In the genomic region with DNA sequence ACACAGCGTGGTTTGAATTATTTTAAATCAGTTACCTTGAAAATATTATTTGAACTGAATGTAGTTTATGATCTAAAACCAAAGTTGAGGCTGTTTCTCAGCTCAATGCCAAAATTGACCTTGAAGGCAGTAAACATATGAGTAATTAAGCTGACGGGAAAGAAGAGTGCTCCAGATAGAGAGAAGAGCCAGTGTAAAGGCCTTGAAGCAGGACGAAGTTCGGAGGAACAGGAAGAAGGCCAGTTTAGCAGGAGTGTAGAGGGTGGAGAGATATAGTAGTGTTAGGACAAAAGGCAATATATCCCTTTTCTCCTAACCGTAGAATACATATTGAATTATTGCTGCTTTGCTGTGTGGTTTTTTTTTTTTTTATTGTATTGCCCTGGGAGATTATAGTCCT, we compare ENCODE assay signal across 12 cellular contexts.
DNase-seq lines count a peak whose midpoint lies in the region; ATAC-seq and TF ChIP-seq lines count a peak whose summit lies in the region.
"Had no signal": no experiment of that assay in that cellular context is flagged by ENCODE, and none has a peak within 500 bp of the region (broad histone marks: within the 10 kb centered on the region; RNA-seq: fewer than 3 reads in every experiment).

No MANE protein-coding gene starts in this region.

- H3K9me3 ChIP-seq in PC-3 (ENCODE audit: low read length) (no peaks in the 10 kb centered on the region), body of pancreas (no peaks in the 10 kb centered on the region), left lung (no peaks in the 10 kb centered on the region), spleen (no peaks in the 10 kb centered on the region)

- no peak overlapping the region for H3K27ac Mint-ChIP-seq in activated T-helper 1 cell treated with anti-CD3 and anti-CD28 coated beads, Interleukin-12 subunit alpha, Interleukin-12 subunit beta, Interleukin-2, Interleukin-4 antibody, amounts not matched to agents 30 ng/mL and 10 ng/mL and 1 ng/mL, durations not matched to agents 14 hours and 24 hours and 36 hours
- H3K27ac Mint-ChIP-seq: CD8-positive, alpha-beta memory T cell; GM23338 had no signal

- H3K27me3 ChIP-seq in PC-3 (ENCODE audit: low read length) = no peaks in the 10 kb centered on the region
- no peaks in the 10 kb centered on the region for H3K27me3 ChIP-seq in body of pancreas
- no peaks in the 10 kb centered on the region for H3K27me3 ChIP-seq in left lung
- no peaks in the 10 kb centered on the region for H3K27me3 ChIP-seq in spleen (replicated peaks in 1 of 7)

- peaks cover 25% of the 10 kb centered on the region for H3K36me3 Mint-ChIP-seq in activated T-helper 1 cell treated with anti-CD3 and anti-CD28 coated beads, Interleukin-12 subunit alpha, Interleukin-12 subunit beta, Interleukin-2, Interleukin-4 antibody, amounts not matched to agents 30 ng/mL and 10 ng/mL and 1 ng/mL, durations not matched to agents 14 hours and 24 hours and 36 hours (ENCODE audit: low read depth)

- H3F3A ChIP-seq in PC-3 (ENCODE audit: low read length, unreplicated experiment) = no peaks in the 10 kb centered on the region

- H3K79me2 ChIP-seq in PC-3 (ENCODE audit: low read length) = no peaks in the 10 kb centered on the region

- CTCF ChIA-PET in PC-3 (lab: Charles Lee) (interaction anchor here (0.8 kb wide), 1 partner anchor 190 kb away, joined by 5 read pairs; no protein-coding TSS in a partner anchor), GM10248 (lab: Yijun Ruan, JAX) (interaction anchor here (1.4 to 2.3 kb wide), 2 partner anchors 9 to 11 kb away, joined by 3 to 9 read pairs; no protein-coding TSS in a partner anchor)

- H3K9me2 ChIP-seq in PC-3 (replicated peaks; ENCODE audit: low read length) = no peaks in the 10 kb centered on the region

- no peaks in the 10 kb centered on the region for H3K27me3 Mint-ChIP-seq in activated T-helper 1 cell treated with anti-CD3 and anti-CD28 coated beads, Interleukin-12 subunit alpha, Interleukin-12 subunit beta, Interleukin-2, Interleukin-4 antibody, amounts not matched to agents 30 ng/mL and 10 ng/mL and 1 ng/mL, durations not matched to agents 14 hours and 24 hours and 36 hours (ENCODE audit: insufficient read depth)
- H3K27me3 Mint-ChIP-seq: CD8-positive, alpha-beta memory T cell had no signal

- ATAC-seq in PC-3 = peak; percentile 88
- peak; percentile 78 for ATAC-seq in body of pancreas
- peak; percentile 77 for ATAC-seq in left lung
- ATAC-seq in GM19395 (IDR thresholded peaks at IDR 0.05; ENCODE audit: unreplicated experiment) = no peak
- ATAC-seq: GM23338 had no signal

- H3K9ac ChIP-seq in PC-3 (ENCODE audit: low read length) = 0 out of 2 replicates have a peak overlapping the region, but pooled peaks have one; percentile 9

- no peaks in the 10 kb centered on the region for H3K4me1 Mint-ChIP-seq in activated T-helper 1 cell treated with anti-CD3 and anti-CD28 coated beads, Interleukin-12 subunit alpha, Interleukin-12 subunit beta, Interleukin-2, Interleukin-4 antibody, amounts not matched to agents 30 ng/mL and 10 ng/mL and 1 ng/mL, durations not matched to agents 14 hours and 24 hours and 36 hours (ENCODE audit: low read depth)
- H3K4me1 Mint-ChIP-seq: CD8-positive, alpha-beta memory T cell; GM23338 had no signal

- no peaks in the 10 kb centered on the region for H4K20me1 ChIP-seq in PC-3 (ENCODE audit: low read length)

- no peaks in the 10 kb centered on the region for H3K9me3 Mint-ChIP-seq in activated T-helper 1 cell treated with anti-CD3 and anti-CD28 coated beads, Interleukin-12 subunit alpha, Interleukin-12 subunit beta, Interleukin-2, Interleukin-4 antibody, amounts not matched to agents 30 ng/mL and 10 ng/mL and 1 ng/mL, durations not matched to agents 14 hours and 24 hours and 36 hours
- H3K9me3 Mint-ChIP-seq: CD8-positive, alpha-beta memory T cell; GM23338 had no signal

- 0 out of 2 replicates have a peak, but pooled peaks cover 2% of the 10 kb centered on the region for H3K36me3 ChIP-seq in PC-3 (ENCODE audit: low read depth, low read length)
- H3K36me3 ChIP-seq in body of pancreas (replicated peaks in 1 of 2; ENCODE audit: insufficient read depth in 1 of 2, low read depth in 2 of 2) = peaks cover 0 to 11% of the 10 kb centered on the region in 2 donors
- peaks cover 0 to 47% of the 10 kb centered on the region in 2 donors for H3K36me3 ChIP-seq in left lung
- peaks cover 0 to 94% (median 26%) of the 10 kb centered on the region in 6 donors for H3K36me3 ChIP-seq in spleen

- DNase-seq in PC-3 (no peak), body of pancreas (peak in 1 of 4 donors; percentile 10), left lung (no peak), spleen (no peak), GM10248 (ENCODE audit: extremely low spot score) (no peak)
- DNase-seq in activated T-helper 1 cell treated with anti-CD3 and anti-CD28 coated beads, Interleukin-12 subunit alpha, Interleukin-12 subunit beta, Interleukin-2, Interleukin-4 antibody, amounts not matched to agents 30 ng/mL and 10 ng/mL and 1 ng/mL, durations not matched to agents 14 hours and 24 hours and 36 hours (ENCODE audit: low spot score) = no peak
- DNase-seq: CD8-positive, alpha-beta memory T cell; GF-D8; NCI-H1048; NCI-H2107 had no signal

- 35 to 46% methylated on average over 5 of the region's 5 CpGs for WGBS in body of pancreas, 2 donors
- 76 to 88% (median 83%) methylated on average over 5 of the region's 5 CpGs for WGBS in spleen, 5 donors

- H3K27ac ChIP-seq in PC-3 (ENCODE audit: low read length) (no peak overlapping the region), body of pancreas (peak overlapping the region in 1 of 4 donors; percentile 49), left lung (no peak overlapping the region), spleen (peak overlapping the region in 6 of 8 donors; percentile 6 to 61 (median 48))

- H3K4me3 Mint-ChIP-seq in activated T-helper 1 cell treated with anti-CD3 and anti-CD28 coated beads, Interleukin-12 subunit alpha, Interleukin-12 subunit beta, Interleukin-2, Interleukin-4 antibody, amounts not matched to agents 30 ng/mL and 10 ng/mL and 1 ng/mL, durations not matched to agents 14 hours and 24 hours and 36 hours = no peak overlapping the region
- H3K4me3 Mint-ChIP-seq: CD8-positive, alpha-beta memory T cell; GM23338 had no signal

- H3K4me1 ChIP-seq in PC-3 (ENCODE audit: insufficient read depth, low read length) = peaks cover 15% of the 10 kb centered on the region
- H3K4me1 ChIP-seq in body of pancreas = peaks cover 15% of the 10 kb centered on the region
- H3K4me1 ChIP-seq in left lung = no peaks in the 10 kb centered on the region
- no peaks in the 10 kb centered on the region for H3K4me1 ChIP-seq in spleen

- H3K4me2 ChIP-seq in PC-3 (ENCODE audit: low read length) = no peak overlapping the region
- H3K4me2 ChIP-seq: GM23338 had no signal

- TF ChIP-seq POLR2A in body of pancreas (IDR thresholded peaks at IDR 0.05) (no peak), spleen (IDR thresholded peaks at IDR 0.05) (no peak)

- intact Hi-C loops in PC-3 (cut with micrococcal nuclease) (no loop called here), body of pancreas (cut with DNase I) (no loop called here), left lung (cut with DNase I) (no loop called here), spleen (cut with DNase I; ENCODE audit: low total_unique reads) (no loop called here)
- intact Hi-C loops in activated T-helper 1 cell treated with anti-CD3 and anti-CD28 coated beads, Interleukin-12 subunit alpha, Interleukin-12 subunit beta, Interleukin-2, Interleukin-4 antibody, amounts not matched to agents 30 ng/mL and 10 ng/mL and 1 ng/mL, durations not matched to agents 14 hours and 24 hours and 36 hours (cut with micrococcal nuclease) = no loop called here

- H2AFZ ChIP-seq in PC-3 (ENCODE audit: low read length) = no peak overlapping the region
- H2AFZ ChIP-seq: GM23338 had no signal

- POLR2A ChIA-PET in PC-3 (lab: Charles Lee; ENCODE audit: unreplicated experiment) = no interaction called here
- POLR2A ChIA-PET in GM10248 (lab: Yijun Ruan, JAX) = no interaction called here

- H3K4me3 ChIP-seq in PC-3 (ENCODE audit: low read length) (no peak overlapping the region), body of pancreas (no peak overlapping the region), left lung (no peak overlapping the region), spleen (no peak overlapping the region)
- H3K4me3 ChIP-seq: GM23338 had no signal

- TF ChIP-seq CTCF in PC-3 (conservative IDR thresholded peaks at IDR 0.05; ENCODE audit: low read depth, low read length) (no peak), body of pancreas (IDR thresholded peaks at IDR 0.05) (no peak), left lung (IDR thresholded peaks at IDR 0.05) (no peak), spleen (IDR thresholded peaks at IDR 0.05 in 8 of 11, conservative IDR thresholded peaks at IDR 0.05 in 3 of 11) (no peak), GM10248 (IDR thresholded peaks at IDR 0.05; ENCODE audit: control extremely low read depth, extremely low read depth, low read depth, missing control alignments) (no peak)

- no TSS peak for BruUV-seq in PC-3 (replicated peaks; lab: Mats Ljungman, UMichigan)

Comparison
In these comparisons a context has a peak if more than half of its experiments do, and no peak if none do; other contexts are left out.
1. H3K27ac ChIP-seq: peak in spleen (6 of 8); none in PC-3 (single experiment) and left lung (0 of 2).